9 cellular contexts compared by ENCODE assay signal in the genomic region with DNA sequence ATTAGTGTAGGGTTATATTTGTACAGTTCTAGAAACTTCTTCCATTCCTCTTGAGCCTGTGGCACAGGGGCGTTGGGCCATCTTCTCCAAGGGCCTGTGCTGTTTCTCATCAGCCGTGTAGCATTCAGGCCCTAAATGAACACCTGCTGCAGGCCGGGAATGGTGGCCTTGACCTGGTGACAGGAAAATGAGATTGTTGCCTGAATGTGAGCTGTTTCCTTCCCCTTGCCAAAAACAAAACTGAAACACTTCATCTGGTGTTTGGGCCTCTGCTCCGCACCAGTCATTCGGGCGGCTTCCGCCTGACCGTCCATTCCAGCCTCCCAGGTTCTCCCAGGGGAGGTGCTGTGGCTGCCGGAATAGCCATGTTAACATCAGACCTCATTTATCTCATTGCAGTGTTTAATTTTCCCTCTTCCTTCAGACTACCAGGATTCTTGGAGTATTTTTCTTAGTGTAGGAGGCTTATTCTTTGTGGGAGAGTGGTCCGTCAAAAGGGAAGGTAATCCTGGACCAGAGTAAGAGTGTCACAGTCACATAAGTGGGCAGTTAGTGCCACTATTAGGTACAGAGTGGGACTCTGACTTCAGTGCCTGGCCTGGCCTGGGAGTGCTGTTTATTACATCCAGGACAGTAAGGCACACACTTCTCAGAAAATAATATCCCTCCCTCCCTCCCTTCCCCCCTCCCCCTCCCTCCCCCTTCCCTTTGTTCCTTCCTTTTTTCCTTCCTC.
A peak's percentile ranks its signal among the peaks of the same experiment; 100 is the strongest.
DNase-seq lines count a peak whose midpoint lies in the region; ATAC-seq, FAIRE-seq and TF ChIP-seq lines count a peak whose summit lies in the region.
"Had no signal": no experiment of that assay in that cellular context is flagged by ENCODE, and none has a peak within 500 bp of the region (broad histone marks: within the 10 kb centered on the region; RNA-seq: fewer than 3 reads in every experiment).

No MANE protein-coding gene starts in this region.

- no peaks in the 10 kb centered on the region for H3K27me3 ChIP-seq in Peyer's patch
- H3K27me3 ChIP-seq in lung (ENCODE audit: control insufficient read depth, insufficient read depth), result no peaks in the 10 kb centered on the region

- H3K9me3 ChIP-seq in Peyer's patch (no peaks in the 10 kb centered on the region), lung (ENCODE audit: control insufficient read depth in 2 of 2, insufficient read depth in 1 of 2, low read length in 1 of 2) (no peaks in the 10 kb centered on the region)

- DNase-seq in GM12892 (ENCODE audit: insufficient read length) (peak; percentile 55), Peyer's patch (peak in 2 of 3 donors; percentile 52 to 58), lung (ENCODE audit: low spot score) (no peak), putamen (ENCODE audit: low spot score) (no peak), NCI-H128 (lab: John Stamatoyannopoulos, UW; ENCODE audit: unreplicated experiment) (no peak)
- DNase-seq in activated CD8-positive, alpha-beta memory T cell treated with anti-CD3 and anti-CD28 coated beads for 24 hours, result no peak
- DNase-seq: effector memory CD8-positive, alpha-beta T cell had no signal

- H3K27ac ChIP-seq in Peyer's patch (peak overlapping the region; percentile 56 to 69 (median 64)), lung (ENCODE audit: low read depth in 1 of 2, low read length in 1 of 2) (peak overlapping the region; percentile 57 to 77)

- no peak for TF ChIP-seq CTCF in Peyer's patch (IDR thresholded peaks at IDR 0.05)
- TF ChIP-seq CTCF in lung (IDR thresholded peaks at IDR 0.05; ENCODE audit: control extremely low read depth, extremely low read depth), result no peak

- H3K4me1 ChIP-seq in Peyer's patch, result peaks cover 0 to 31% (median 6%) of the 10 kb centered on the region in 4 donors
- peaks cover 0 to 10% of the 10 kb centered on the region in 2 donors for H3K4me1 ChIP-seq in lung (ENCODE audit: control insufficient read depth in 2 of 2, insufficient read depth in 2 of 2, low read length in 2 of 2)

- H3K4me3 ChIP-seq in Peyer's patch, result no peak overlapping the region
- H3K4me3 ChIP-seq in lung, result no peak overlapping the region

- TF ChIP-seq POLR2A in GM12892 (IDR thresholded peaks at IDR 0.05; ENCODE audit: low read depth, low read length), result peak; percentile 63; the same call in 1 of the 2 replicates
- no peak for TF ChIP-seq POLR2A in Peyer's patch (IDR thresholded peaks at IDR 0.05)

- ATAC-seq in GM21529 (IDR thresholded peaks at IDR 0.05; ENCODE audit: unreplicated experiment) (peak; percentile 95), lung (ENCODE audit: insufficient read depth, low FRiP score) (no peak), GM18873 (IDR thresholded peaks at IDR 0.05; ENCODE audit: low FRiP score, unreplicated experiment) (no peak)
- ATAC-seq: effector memory CD8-positive, alpha-beta T cell had no signal

- H3K36me3 ChIP-seq in Peyer's patch, result peaks cover 0 to 11% (median 0%) of the 10 kb centered on the region in 3 donors
- H3K36me3 ChIP-seq in lung (ENCODE audit: control insufficient read depth in 2 of 2, insufficient read depth in 2 of 2, low read length in 2 of 2), result peaks cover 0 to 5% of the 10 kb centered on the region in 2 donors

- WGBS in lung, 2 donors, result 54 to 59% methylated on average over 10 of the region's 10 CpGs

- peak; percentile 94 for FAIRE-seq in GM12892 (lab: Jason Lieb, UNC)

Comparison
In these comparisons a context has a peak if more than half of its experiments do, and no peak if none do; other contexts are left out.
1. DNase-seq: peak in GM12892 (single experiment) and Peyer's patch (2 of 3); none in lung (single experiment), putamen (single experiment), activated CD8-positive, alpha-beta memory T cell treated with anti-CD3 and anti-CD28 coated beads for 24 hours (single experiment) and NCI-H128 (single experiment).